ENCODE assay signal across 8 cellular contexts in the genomic region with DNA sequence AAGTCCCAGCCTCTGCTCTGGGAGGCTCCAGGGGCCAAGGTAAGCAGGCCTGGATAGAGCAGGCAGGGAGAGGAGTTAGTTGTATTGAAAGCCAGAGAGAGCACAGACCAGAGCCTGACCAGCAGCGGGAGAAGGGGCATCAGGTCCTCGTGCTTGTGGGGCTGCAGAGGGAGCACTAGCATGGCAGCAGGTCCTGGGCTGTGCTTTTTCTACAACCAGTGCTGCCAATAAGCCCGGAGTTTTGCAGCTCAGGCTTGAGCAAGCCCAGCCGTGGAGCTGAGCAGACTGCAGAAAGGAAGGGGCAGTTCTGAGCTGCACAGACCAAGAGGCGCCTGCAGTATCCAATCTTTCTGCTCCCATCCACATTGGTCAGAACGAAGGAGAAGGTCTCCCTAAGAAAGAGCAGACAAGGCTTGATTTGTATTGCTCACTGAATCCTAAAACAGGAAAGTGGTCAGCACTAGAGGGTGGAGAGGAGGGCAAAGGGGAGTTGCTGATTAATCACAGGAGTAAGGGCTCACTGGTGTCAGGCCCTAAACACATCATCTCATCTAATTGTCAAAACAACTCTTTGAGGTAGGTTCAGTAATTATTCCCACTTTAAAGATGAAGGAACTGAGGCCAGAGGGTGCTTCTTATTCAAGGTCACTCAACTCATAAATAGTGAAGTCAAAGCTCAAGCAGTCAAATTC. TPM values are rescaled to one million over a fixed set of nuclear protein-coding genes. Genes with fewer than 3 reads are reported as not detected.
DNase-seq lines count a peak whose midpoint lies in the region; ATAC-seq lines count a peak whose summit lies in the region.

No MANE protein-coding gene starts in this region.

- H3K27ac Mint-ChIP-seq in activated naive CD8-positive, alpha-beta T cell treated with anti-CD3 and anti-CD28 coated beads, Interleukin-2, amount 10 ng/mL, durations not matched to agents 7 days and 5 days: peak overlapping the region; percentile 97

- H3K27me3 ChIP-seq in mesendoderm (ENCODE audit: insufficient read depth, low read length, poor library complexity): no peaks in the 10 kb centered on the region

- H2BK5ac ChIP-seq in mesendoderm (ENCODE audit: low read length): no peak overlapping the region

- peak overlapping the region; percentile 1 for H3K56ac ChIP-seq in mesendoderm (ENCODE audit: low read length)

- DNase-seq in DMS 273 (lab: John Stamatoyannopoulos, UW; ENCODE audit: unreplicated experiment) (peak; percentile 49), DMS 273 treated with DMSO at 0.1 percent for 48 hours (lab: John Stamatoyannopoulos, UW) (no peak), RPMI8226 (peak; percentile 71), mesendoderm (peak; percentile 86), middle frontal gyrus (ENCODE audit: extremely low spot score, low spot score) (no peak), NCI-H2196 treated with DMSO at 0.1 percent for 48 hours (lab: John Stamatoyannopoulos, UW; ENCODE audit: unreplicated experiment) (no peak)
- DNase-seq in activated naive CD8-positive, alpha-beta T cell treated with anti-CD3 and anti-CD28 coated beads, Interleukin-2, amount 10 ng/mL, durations not matched to agents 7 days and 5 days: peak; percentile 65

- H3K4me1 ChIP-seq in mesendoderm (ENCODE audit: control insufficient read depth, low read depth, low read length): peaks cover 2% of the 10 kb centered on the region

- no peak overlapping the region for H4K8ac ChIP-seq in mesendoderm (ENCODE audit: low read depth, low read length)

- no peaks in the 10 kb centered on the region for H3K9me3 Mint-ChIP-seq in activated naive CD8-positive, alpha-beta T cell treated with anti-CD3 and anti-CD28 coated beads, Interleukin-2, amount 10 ng/mL, durations not matched to agents 7 days and 5 days

- peak; percentile 35 for ATAC-seq in activated naive CD8-positive, alpha-beta T cell treated with anti-CD3 and anti-CD28 coated beads, Interleukin-2, amount 10 ng/mL, durations not matched to agents 7 days and 5 days (ENCODE audit: low read depth)
- no peak for ATAC-seq in GM21619 (IDR thresholded peaks at IDR 0.05; ENCODE audit: unreplicated experiment)

- no peaks in the 10 kb centered on the region for H3K79me2 ChIP-seq in mesendoderm (ENCODE audit: control insufficient read depth, insufficient read depth, low read length)

- no peak overlapping the region for H3K4ac ChIP-seq in mesendoderm (ENCODE audit: low read depth, low read length)

- H3K79me1 ChIP-seq in mesendoderm (ENCODE audit: low read length): no peaks in the 10 kb centered on the region

- no peaks in the 10 kb centered on the region for H3K36me3 ChIP-seq in mesendoderm (ENCODE audit: control insufficient read depth, insufficient read depth, low read length)

- H3K4me2 ChIP-seq in mesendoderm (ENCODE audit: low read length): no peak overlapping the region

- no CpG with 5 or more reads among the region's 6 CpGs for WGBS in mesendoderm (ENCODE audit: extremely low coverage, insufficient coverage, low lambda C conversion rate)

- H2BK15ac ChIP-seq in mesendoderm (replicated peaks; ENCODE audit: low read depth): no peak overlapping the region

- H3K18ac ChIP-seq in mesendoderm (ENCODE audit: low read length): no peak overlapping the region

- no peaks in the 10 kb centered on the region for H3K27me3 Mint-ChIP-seq in activated naive CD8-positive, alpha-beta T cell treated with anti-CD3 and anti-CD28 coated beads, Interleukin-2, amount 10 ng/mL, durations not matched to agents 7 days and 5 days

- H3K4me3 Mint-ChIP-seq in activated naive CD8-positive, alpha-beta T cell treated with anti-CD3 and anti-CD28 coated beads, Interleukin-2, amount 10 ng/mL, durations not matched to agents 7 days and 5 days: peak overlapping the region; percentile 98

- H3K4me1 Mint-ChIP-seq in activated naive CD8-positive, alpha-beta T cell treated with anti-CD3 and anti-CD28 coated beads, Interleukin-2, amount 10 ng/mL, durations not matched to agents 7 days and 5 days: peaks cover 53% of the 10 kb centered on the region

- no peak overlapping the region for H2AK5ac ChIP-seq in mesendoderm (ENCODE audit: low read length)

- POLR2A ChIA-PET in activated naive CD8-positive, alpha-beta T cell treated with anti-CD3 and anti-CD28 coated beads, Interleukin-2, amount 10 ng/mL, durations not matched to agents 7 days and 5 days (lab: Charles Lee): interaction anchor here (2.0 to 15.0 kb wide), 8 partner anchors 10 to 322 kb away, joined by 5 to 948 read pairs (median 14); a partner anchor contains a TSS

- no peak overlapping the region for H3K27ac ChIP-seq in mesendoderm (ENCODE audit: low read depth, low read length)

- H2BK120ac ChIP-seq in mesendoderm (ENCODE audit: low read depth, low read length): no peak overlapping the region

- H4K5ac ChIP-seq in mesendoderm (ENCODE audit: low read length): no peak overlapping the region

- H3K36me3 Mint-ChIP-seq in activated naive CD8-positive, alpha-beta T cell treated with anti-CD3 and anti-CD28 coated beads, Interleukin-2, amount 10 ng/mL, durations not matched to agents 7 days and 5 days: peaks cover 69% of the 10 kb centered on the region

- no peak overlapping the region for H3K4me3 ChIP-seq in mesendoderm (ENCODE audit: low read length)

- no peak overlapping the region for H3K23ac ChIP-seq in mesendoderm (ENCODE audit: low read length)

- H3K9ac ChIP-seq in mesendoderm (ENCODE audit: low read length): no peak overlapping the region

RNA-seq across cellular contexts. Expression of a gene that starts 2.7 kb away (rescaled TPM):
- total RNA-seq in activated naive CD8-positive, alpha-beta T cell treated with anti-CD3 and anti-CD28 coated beads, Interleukin-2, amount 10 ng/mL, durations not matched to agents 7 days and 5 days: 100 to 1,000 TPM; 293 to 299 TPM
- polyA plus RNA-seq in mesendoderm (2013, experiment 1 of 2): 0.53 TPM
- polyA plus RNA-seq in mesendoderm (2013, experiment 2 of 2): 0.46 TPM

RNA-seq across cellular contexts. Expression of a gene that starts 29.8 kb away (rescaled TPM):
- 10 to 100 TPM; 30.5 to 33.9 TPM for total RNA-seq in activated naive CD8-positive, alpha-beta T cell treated with anti-CD3 and anti-CD28 coated beads, Interleukin-2, amount 10 ng/mL, durations not matched to agents 7 days and 5 days
- polyA plus RNA-seq in mesendoderm (2013, experiment 1 of 2): 0.13 TPM
- polyA plus RNA-seq in mesendoderm (2013, experiment 2 of 2): not detected

RNA-seq across cellular contexts. Expression of a gene that starts 57.7 kb away (rescaled TPM):
- 10 to 100 TPM; 44.1 to 46.5 TPM for total RNA-seq in activated naive CD8-positive, alpha-beta T cell treated with anti-CD3 and anti-CD28 coated beads, Interleukin-2, amount 10 ng/mL, durations not matched to agents 7 days and 5 days
- polyA plus RNA-seq in mesendoderm (2013, experiment 1 of 2): 15.1 TPM
- 14.3 TPM for polyA plus RNA-seq in mesendoderm (2013, experiment 2 of 2)

RNA-seq across cellular contexts. Expression of a gene that starts 57.9 kb away (rescaled TPM):
- 10 to 100 TPM; 36.7 to 37.1 TPM for total RNA-seq in activated naive CD8-positive, alpha-beta T cell treated with anti-CD3 and anti-CD28 coated beads, Interleukin-2, amount 10 ng/mL, durations not matched to agents 7 days and 5 days
- polyA plus RNA-seq in mesendoderm (2013, experiment 1 of 2): 20.9 TPM
- 21.2 TPM for polyA plus RNA-seq in mesendoderm (2013, experiment 2 of 2)

Comparison
In these comparisons a context has a peak if more than half of its experiments do, and no peak if none do; other contexts are left out.
1. DNase-seq: peak in DMS 273 (single experiment), RPMI8226 (single experiment), activated naive CD8-positive, alpha-beta T cell treated with anti-CD3 and anti-CD28 coated beads, Interleukin-2, amount 10 ng/mL, durations not matched to agents 7 days and 5 days (single experiment) and mesendoderm (single experiment); none in DMS 273 treated with DMSO at 0.1 percent for 48 hours (single experiment), middle frontal gyrus (single experiment) and NCI-H2196 treated with DMSO at 0.1 percent for 48 hours (single experiment).